1 cellular context compared by ENCODE assay signal in the genomic region with DNA sequence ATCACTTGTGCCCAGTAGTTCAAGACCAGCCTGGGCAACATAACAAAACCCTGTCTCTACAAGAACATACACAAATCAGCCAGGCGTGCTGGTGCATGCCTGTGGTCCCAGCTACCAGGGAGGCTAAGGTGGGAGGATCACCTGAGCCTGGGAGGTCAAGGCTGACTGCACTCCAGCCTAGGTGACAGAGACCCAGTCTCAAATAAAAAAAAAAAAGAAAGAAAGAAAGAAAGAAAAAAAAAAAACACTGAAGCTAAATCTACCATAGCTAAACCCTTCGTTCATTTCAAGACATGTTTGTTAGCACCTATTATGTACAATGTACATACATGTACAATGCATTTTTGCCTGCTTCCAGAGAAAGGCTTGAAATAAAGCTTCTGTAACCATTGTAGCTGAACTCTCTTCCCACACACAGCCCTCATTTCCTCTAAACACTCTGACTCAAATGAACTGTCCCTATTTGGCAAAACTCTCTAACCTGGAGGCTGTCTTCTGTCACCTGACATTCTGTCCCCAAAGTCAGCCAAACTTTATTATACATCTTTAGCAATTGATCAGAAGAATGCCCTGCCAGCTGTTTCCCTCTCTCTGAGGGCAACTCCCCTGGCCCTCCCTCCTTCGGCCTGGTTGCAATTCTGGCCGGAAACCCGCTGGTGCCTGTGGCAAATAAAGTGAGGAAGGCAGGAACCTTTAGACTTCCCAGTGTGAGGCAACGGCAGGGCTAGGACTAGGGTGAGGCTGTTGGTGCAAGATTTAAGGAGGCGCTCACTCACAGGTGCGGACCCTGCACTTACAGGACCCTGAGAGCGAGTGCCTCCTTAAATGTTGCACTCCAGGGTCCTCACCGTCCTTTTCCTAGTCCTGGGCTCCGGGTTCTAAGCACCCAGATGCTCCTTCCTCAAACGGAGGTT.
TF ChIP-seq lines count a peak whose summit lies in the region.

No MANE protein-coding gene starts in this region.

TF ChIP-seq in HepG2, 621 proteins besides CTCF, POLR2A, EP300 and RAD21 (continued from another document):
- TF ChIP-seq, protein P1, sequence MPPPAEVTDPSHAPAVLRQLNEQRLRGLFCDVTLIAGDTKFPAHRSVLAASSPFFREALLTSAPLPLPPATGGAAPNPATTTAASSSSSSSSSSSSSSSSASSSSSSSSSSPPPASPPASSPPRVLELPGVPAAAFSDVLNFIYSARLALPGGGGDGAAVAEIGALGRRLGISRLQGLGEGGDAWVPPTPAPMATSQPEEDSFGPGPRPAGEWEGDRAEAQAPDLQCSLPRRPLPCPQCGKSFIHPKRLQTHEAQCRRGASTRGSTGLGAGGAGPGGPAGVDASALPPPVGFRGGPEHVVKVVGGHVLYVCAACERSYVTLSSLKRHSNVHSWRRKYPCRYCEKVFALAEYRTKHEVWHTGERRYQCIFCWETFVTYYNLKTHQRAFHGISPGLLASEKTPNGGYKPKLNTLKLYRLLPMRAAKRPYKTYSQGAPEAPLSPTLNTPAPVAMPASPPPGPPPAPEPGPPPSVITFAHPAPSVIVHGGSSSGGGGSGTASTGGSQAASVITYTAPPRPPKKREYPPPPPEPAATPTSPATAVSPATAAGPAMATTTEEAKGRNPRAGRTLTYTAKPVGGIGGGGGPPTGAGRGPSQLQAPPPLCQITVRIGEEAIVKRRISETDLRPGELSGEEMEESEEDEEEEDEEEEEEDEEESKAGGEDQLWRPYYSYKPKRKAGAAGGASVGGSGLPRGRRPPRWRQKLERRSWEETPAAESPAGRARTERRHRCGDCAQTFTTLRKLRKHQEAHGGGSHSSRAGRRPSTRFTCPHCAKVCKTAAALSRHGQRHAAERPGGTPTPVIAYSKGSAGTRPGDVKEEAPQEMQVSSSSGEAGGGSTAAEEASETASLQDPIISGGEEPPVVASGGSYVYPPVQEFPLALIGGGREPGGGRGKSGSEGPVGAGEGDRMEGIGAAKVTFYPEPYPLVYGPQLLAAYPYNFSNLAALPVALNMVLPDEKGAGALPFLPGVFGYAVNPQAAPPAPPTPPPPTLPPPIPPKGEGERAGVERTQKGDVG (CRISPR knock-in tag; IDR thresholded peaks at IDR 0.05; ENCODE audit: borderline replicate concordance) = no peak
- TF ChIP-seq HCFC1 (IDR thresholded peaks at IDR 0.05; ENCODE audit: low read depth, low read length) (no peak), TCF12 (IDR thresholded peaks at IDR 0.05) (no peak), TCF12 (CRISPR knock-in tag; IDR thresholded peaks at IDR 0.05) (no peak), MAF1 (CRISPR knock-in tag; IDR thresholded peaks at IDR 0.05; ENCODE audit: borderline replicate concordance) (no peak), ZNF343 (CRISPR knock-in tag; IDR thresholded peaks at IDR 0.05) (no peak), ZNF850 (CRISPR knock-in tag; conservative IDR thresholded peaks at IDR 0.05) (no peak), ZNF333 (CRISPR knock-in tag; IDR thresholded peaks at IDR 0.05; ENCODE audit: borderline replicate concordance) (no peak), ZNF7 (CRISPR knock-in tag; IDR thresholded peaks at IDR 0.05) (no peak)
- TF ChIP-seq, protein P2, sequence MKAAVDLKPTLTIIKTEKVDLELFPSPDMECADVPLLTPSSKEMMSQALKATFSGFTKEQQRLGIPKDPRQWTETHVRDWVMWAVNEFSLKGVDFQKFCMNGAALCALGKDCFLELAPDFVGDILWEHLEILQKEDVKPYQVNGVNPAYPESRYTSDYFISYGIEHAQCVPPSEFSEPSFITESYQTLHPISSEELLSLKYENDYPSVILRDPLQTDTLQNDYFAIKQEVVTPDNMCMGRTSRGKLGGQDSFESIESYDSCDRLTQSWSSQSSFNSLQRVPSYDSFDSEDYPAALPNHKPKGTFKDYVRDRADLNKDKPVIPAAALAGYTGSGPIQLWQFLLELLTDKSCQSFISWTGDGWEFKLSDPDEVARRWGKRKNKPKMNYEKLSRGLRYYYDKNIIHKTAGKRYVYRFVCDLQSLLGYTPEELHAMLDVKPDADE (CRISPR knock-in tag; IDR thresholded peaks at IDR 0.05) = no peak
